ENCODE assay signal across 1 cellular context in genomic region chr1:58783993-58784757, GRCh38.
A peak's percentile ranks its signal among the peaks of the same experiment; 100 is the strongest.
TF ChIP-seq lines count a peak whose summit lies in the region.

TSS of gene JUN (minus strand) at chr1:58784047. CDS start at chr1:58783070, 977 bp downstream.

TF ChIP-seq in HepG2, 621 proteins besides CTCF, POLR2A, EP300 and RAD21 (continued from another document):
- TF ChIP-seq, protein P1, sequence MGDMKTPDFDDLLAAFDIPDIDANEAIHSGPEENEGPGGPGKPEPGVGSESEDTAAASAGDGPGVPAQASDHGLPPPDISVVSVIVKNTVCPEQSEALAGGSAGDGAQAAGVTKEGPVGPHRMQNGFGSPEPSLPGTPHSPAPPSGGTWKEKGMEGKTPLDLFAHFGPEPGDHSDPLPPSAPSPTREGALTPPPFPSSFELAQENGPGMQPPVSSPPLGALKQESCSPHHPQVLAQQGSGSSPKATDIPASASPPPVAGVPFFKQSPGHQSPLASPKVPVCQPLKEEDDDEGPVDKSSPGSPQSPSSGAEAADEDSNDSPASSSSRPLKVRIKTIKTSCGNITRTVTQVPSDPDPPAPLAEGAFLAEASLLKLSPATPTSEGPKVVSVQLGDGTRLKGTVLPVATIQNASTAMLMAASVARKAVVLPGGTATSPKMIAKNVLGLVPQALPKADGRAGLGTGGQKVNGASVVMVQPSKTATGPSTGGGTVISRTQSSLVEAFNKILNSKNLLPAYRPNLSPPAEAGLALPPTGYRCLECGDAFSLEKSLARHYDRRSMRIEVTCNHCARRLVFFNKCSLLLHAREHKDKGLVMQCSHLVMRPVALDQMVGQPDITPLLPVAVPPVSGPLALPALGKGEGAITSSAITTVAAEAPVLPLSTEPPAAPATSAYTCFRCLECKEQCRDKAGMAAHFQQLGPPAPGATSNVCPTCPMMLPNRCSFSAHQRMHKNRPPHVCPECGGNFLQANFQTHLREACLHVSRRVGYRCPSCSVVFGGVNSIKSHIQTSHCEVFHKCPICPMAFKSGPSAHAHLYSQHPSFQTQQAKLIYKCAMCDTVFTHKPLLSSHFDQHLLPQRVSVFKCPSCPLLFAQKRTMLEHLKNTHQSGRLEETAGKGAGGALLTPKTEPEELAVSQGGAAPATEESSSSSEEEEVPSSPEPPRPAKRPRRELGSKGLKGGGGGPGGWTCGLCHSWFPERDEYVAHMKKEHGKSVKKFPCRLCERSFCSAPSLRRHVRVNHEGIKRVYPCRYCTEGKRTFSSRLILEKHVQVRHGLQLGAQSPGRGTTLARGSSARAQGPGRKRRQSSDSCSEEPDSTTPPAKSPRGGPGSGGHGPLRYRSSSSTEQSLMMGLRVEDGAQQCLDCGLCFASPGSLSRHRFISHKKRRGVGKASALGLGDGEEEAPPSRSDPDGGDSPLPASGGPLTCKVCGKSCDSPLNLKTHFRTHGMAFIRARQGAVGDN (CRISPR knock-in tag; IDR thresholded peaks at IDR 0.05), result peak; percentile 78
- peak; percentile 63 for TF ChIP-seq PHF8 (CRISPR knock-in tag; IDR thresholded peaks at IDR 0.05)
- TF ChIP-seq, protein P2, sequence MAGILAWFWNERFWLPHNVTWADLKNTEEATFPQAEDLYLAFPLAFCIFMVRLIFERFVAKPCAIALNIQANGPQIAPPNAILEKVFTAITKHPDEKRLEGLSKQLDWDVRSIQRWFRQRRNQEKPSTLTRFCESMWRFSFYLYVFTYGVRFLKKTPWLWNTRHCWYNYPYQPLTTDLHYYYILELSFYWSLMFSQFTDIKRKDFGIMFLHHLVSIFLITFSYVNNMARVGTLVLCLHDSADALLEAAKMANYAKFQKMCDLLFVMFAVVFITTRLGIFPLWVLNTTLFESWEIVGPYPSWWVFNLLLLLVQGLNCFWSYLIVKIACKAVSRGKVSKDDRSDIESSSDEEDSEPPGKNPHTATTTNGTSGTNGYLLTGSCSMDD (CRISPR knock-in tag; IDR thresholded peaks at IDR 0.05), result no peak
- 0 out of 2 replicates have a peak, but pooled peaks have one; percentile 53 for TF ChIP-seq ZNF274 (CRISPR knock-in tag; IDR thresholded peaks at IDR 0.05)
- peak; percentile 100 for TF ChIP-seq ATF2 (CRISPR knock-in tag; IDR thresholded peaks at IDR 0.05)
- TF ChIP-seq HIC2 (CRISPR knock-in tag; IDR thresholded peaks at IDR 0.05; ENCODE audit: low read depth), result no peak; the same call in 1 of the 2 replicates
- TF ChIP-seq REL (CRISPR knock-in tag; conservative IDR thresholded peaks at IDR 0.05), result peak; percentile 81; the same call in 1 of the 2 replicates
- TF ChIP-seq, protein P3, sequence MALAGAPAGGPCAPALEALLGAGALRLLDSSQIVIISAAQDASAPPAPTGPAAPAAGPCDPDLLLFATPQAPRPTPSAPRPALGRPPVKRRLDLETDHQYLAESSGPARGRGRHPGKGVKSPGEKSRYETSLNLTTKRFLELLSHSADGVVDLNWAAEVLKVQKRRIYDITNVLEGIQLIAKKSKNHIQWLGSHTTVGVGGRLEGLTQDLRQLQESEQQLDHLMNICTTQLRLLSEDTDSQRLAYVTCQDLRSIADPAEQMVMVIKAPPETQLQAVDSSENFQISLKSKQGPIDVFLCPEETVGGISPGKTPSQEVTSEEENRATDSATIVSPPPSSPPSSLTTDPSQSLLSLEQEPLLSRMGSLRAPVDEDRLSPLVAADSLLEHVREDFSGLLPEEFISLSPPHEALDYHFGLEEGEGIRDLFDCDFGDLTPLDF (CRISPR knock-in tag; IDR thresholded peaks at IDR 0.05), result peak; percentile 38; the same call in 1 of the 2 replicates
- no peak for TF ChIP-seq ZNF780A (CRISPR knock-in tag; IDR thresholded peaks at IDR 0.05)
- TF ChIP-seq NAIF1 (CRISPR knock-in tag; IDR thresholded peaks at IDR 0.05; ENCODE audit: borderline replicate concordance), result no peak
- 0 out of 2 replicates have a peak, but pooled peaks have one; percentile 15 for TF ChIP-seq ZNF563 (CRISPR knock-in tag; IDR thresholded peaks at IDR 0.05)
- 0 out of 2 replicates have a peak, but pooled peaks have one; percentile 41 for TF ChIP-seq HNRNPUL1 (IDR thresholded peaks at IDR 0.05; ENCODE audit: low read depth, low read length)
- TF ChIP-seq SRSF9 (IDR thresholded peaks at IDR 0.05; ENCODE audit: borderline replicate concordance, insufficient read depth, low read depth, low read length, poor library complexity, severe bottlenecking), result no peak
- no peak for TF ChIP-seq RORA (CRISPR knock-in tag; IDR thresholded peaks at IDR 0.05)
- peak; percentile 41; the same call in 1 of the 2 replicates for TF ChIP-seq RCOR2 (CRISPR knock-in tag; IDR thresholded peaks at IDR 0.05)
- peak; percentile 99 for TF ChIP-seq PHF21A (CRISPR knock-in tag; IDR thresholded peaks at IDR 0.05)
- TF ChIP-seq, protein P4, sequence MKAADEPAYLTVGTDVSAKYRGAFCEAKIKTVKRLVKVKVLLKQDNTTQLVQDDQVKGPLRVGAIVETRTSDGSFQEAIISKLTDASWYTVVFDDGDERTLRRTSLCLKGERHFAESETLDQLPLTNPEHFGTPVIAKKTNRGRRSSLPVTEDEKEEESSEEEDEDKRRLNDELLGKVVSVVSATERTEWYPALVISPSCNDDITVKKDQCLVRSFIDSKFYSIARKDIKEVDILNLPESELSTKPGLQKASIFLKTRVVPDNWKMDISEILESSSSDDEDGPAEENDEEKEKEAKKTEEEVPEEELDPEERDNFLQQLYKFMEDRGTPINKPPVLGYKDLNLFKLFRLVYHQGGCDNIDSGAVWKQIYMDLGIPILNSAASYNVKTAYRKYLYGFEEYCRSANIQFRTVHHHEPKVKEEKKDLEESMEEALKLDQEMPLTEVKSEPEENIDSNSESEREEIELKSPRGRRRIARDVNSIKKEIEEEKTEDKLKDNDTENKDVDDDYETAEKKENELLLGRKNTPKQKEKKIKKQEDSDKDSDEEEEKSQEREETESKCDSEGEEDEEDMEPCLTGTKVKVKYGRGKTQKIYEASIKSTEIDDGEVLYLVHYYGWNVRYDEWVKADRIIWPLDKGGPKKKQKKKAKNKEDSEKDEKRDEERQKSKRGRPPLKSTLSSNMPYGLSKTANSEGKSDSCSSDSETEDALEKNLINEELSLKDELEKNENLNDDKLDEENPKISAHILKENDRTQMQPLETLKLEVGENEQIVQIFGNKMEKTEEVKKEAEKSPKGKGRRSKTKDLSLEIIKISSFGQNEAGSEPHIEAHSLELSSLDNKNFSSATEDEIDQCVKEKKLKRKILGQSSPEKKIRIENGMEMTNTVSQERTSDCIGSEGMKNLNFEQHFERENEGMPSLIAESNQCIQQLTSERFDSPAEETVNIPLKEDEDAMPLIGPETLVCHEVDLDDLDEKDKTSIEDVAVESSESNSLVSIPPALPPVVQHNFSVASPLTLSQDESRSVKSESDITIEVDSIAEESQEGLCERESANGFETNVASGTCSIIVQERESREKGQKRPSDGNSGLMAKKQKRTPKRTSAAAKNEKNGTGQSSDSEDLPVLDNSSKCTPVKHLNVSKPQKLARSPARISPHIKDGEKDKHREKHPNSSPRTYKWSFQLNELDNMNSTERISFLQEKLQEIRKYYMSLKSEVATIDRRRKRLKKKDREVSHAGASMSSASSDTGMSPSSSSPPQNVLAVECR (CRISPR knock-in tag; IDR thresholded peaks at IDR 0.05; ENCODE audit: borderline replicate concordance), result 0 out of 2 replicates have a peak, but pooled peaks have one; percentile 16
- TF ChIP-seq GABPB1 (CRISPR knock-in tag; IDR thresholded peaks at IDR 0.05), result peak; percentile 93
TF ChIP-seq in HepG2: peak in this region for 235.
